1 cellular context compared by ENCODE assay signal in genomic region chr9:95336281-95336680, GRCh38.
TF ChIP-seq lines count a peak whose summit lies in the region.

No MANE protein-coding gene starts in this region.

TF ChIP-seq in SK-N-SH treated with all-trans-retinoic acid at 6 μM for 48 hours, 23 proteins besides CTCF, POLR2A, EP300 and RAD21 (continued from another document):
- TF ChIP-seq TSHZ2 (CRISPR knock-in tag; IDR thresholded peaks at IDR 0.05) (no peak), TOX (CRISPR knock-in tag; IDR thresholded peaks at IDR 0.05; ENCODE audit: borderline replicate concordance) (no peak), ARNTL (CRISPR knock-in tag; IDR thresholded peaks at IDR 0.05; ENCODE audit: borderline replicate concordance, low read depth) (no peak), SNAI2 (CRISPR knock-in tag; IDR thresholded peaks at IDR 0.05) (no peak), ZNF70 (CRISPR knock-in tag; IDR thresholded peaks at IDR 0.05) (no peak), GLIS3 (CRISPR knock-in tag; IDR thresholded peaks at IDR 0.05) (no peak)
